28 cellular contexts compared by ENCODE assay signal in the genomic region with DNA sequence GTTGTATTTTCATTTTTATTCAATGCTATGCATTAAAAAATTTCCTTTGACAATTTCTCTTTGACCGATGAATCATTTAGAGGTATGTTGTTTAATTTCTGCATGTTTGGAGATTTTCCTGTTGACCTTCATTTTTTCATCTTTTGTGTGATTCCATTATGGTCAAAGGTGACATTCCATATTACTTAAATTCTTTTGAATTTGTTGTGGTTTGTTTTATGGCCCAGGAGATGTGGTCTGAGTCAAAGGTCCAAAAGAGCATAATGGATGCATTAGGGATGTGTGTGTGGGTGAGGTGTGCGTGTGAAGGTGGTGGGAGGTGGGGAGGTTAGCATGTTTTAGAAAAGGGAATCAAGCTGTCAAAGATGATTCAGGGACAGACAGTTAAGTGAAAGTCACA.
DNase-seq lines count a peak whose midpoint lies in the region; ATAC-seq, FAIRE-seq and TF ChIP-seq lines count a peak whose summit lies in the region.
"Had no signal": no experiment of that assay in that cellular context is flagged by ENCODE, and none has a peak within 500 bp of the region (broad histone marks: within the 10 kb centered on the region; RNA-seq: fewer than 3 reads in every experiment).

No MANE protein-coding gene starts in this region.

- H3K4me3 ChIP-seq in mammary epithelial cell (replicated peaks in 1 of 3; ENCODE audit: insufficient read depth in 1 of 3, low read depth in 2 of 3, low read length in 3 of 3) (no peak overlapping the region), PC-3 (ENCODE audit: low read length) (no peak overlapping the region), endothelial cell of umbilical vein (replicated peaks in 1 of 3; ENCODE audit: insufficient read depth in 1 of 3, low read depth in 1 of 3, low read length in 3 of 3) (no peak overlapping the region), dorsolateral prefrontal cortex (no peak overlapping the region)
- H3K4me3 ChIP-seq: body of pancreas, esophagus muscularis mucosa, spleen, thoracic aorta had no signal

- H3K27ac Mint-ChIP-seq in MCF 10A (ENCODE audit: low read depth, unreplicated experiment) (no peak overlapping the region), Calu3 (ENCODE audit: unreplicated experiment) (no peak overlapping the region)
- H3K27ac Mint-ChIP-seq: activated naive CD4-positive, alpha-beta T cell treated with anti-CD3 and anti-CD28 coated beads, Interleukin-2, amount 50 U/mL, for 24 hours; activated T-helper 1 cell treated with anti-CD3 and anti-CD28 coated beads, Interleukin-12 subunit alpha, Interleukin-12 subunit beta, Interleukin-2, Interleukin-4 antibody, amounts not matched to agents 30 ng/mL and 10 ng/mL and 1 ng/mL, durations not matched to agents 14 hours and 24 hours and 36 hours; effector memory CD8-positive, alpha-beta T cell; T-helper 17 cell had no signal

- dilution Hi-C loops in mammary epithelial cell (cut with HindIII; ENCODE audit: low sequenced_read_pairs) (no loop called here), endothelial cell of umbilical vein (cut with MboI; ENCODE audit: extremely low pct_ligation_motif_present, low sequenced_read_pairs) (no loop called here)

- H3K27me3 ChIP-seq in mammary epithelial cell (ENCODE audit: insufficient read depth, low read length) (no peaks in the 10 kb centered on the region), PC-3 (ENCODE audit: low read length) (no peaks in the 10 kb centered on the region), endothelial cell of umbilical vein (ENCODE audit: control insufficient read depth in 2 of 2, insufficient read depth in 2 of 2, low read length in 2 of 2) (no peaks in the 10 kb centered on the region), dorsolateral prefrontal cortex (peaks cover 0 to 3% (median 0%) of the 10 kb centered on the region in 45 donors)
- H3K27me3 ChIP-seq: body of pancreas, esophagus muscularis mucosa, spleen had no signal

- H3K79me2 ChIP-seq in mammary epithelial cell (ENCODE audit: insufficient read depth, low read length) (no peaks in the 10 kb centered on the region), PC-3 (ENCODE audit: low read length) (no peaks in the 10 kb centered on the region), endothelial cell of umbilical vein (ENCODE audit: control insufficient read depth, insufficient read depth, low read length) (no peaks in the 10 kb centered on the region)

- H3K27me3 Mint-ChIP-seq in MCF 10A (ENCODE audit: insufficient read depth, unreplicated experiment): no peaks in the 10 kb centered on the region
- no peaks in the 10 kb centered on the region for H3K27me3 Mint-ChIP-seq in Calu3 (ENCODE audit: unreplicated experiment)
- H3K27me3 Mint-ChIP-seq: effector memory CD8-positive, alpha-beta T cell; T-helper 17 cell had no signal

- H3K9me3 Mint-ChIP-seq in MCF 10A (ENCODE audit: unreplicated experiment) (no peaks in the 10 kb centered on the region), Calu3 (ENCODE audit: low read depth, unreplicated experiment) (no peaks in the 10 kb centered on the region)
- H3K9me3 Mint-ChIP-seq: activated T-helper 1 cell treated with anti-CD3 and anti-CD28 coated beads, Interleukin-12 subunit alpha, Interleukin-12 subunit beta, Interleukin-2, Interleukin-4 antibody, amounts not matched to agents 30 ng/mL and 10 ng/mL and 1 ng/mL, durations not matched to agents 14 hours and 24 hours and 36 hours had no signal

- H3K4me1 ChIP-seq in mammary epithelial cell (ENCODE audit: insufficient read depth, low read length) (no peaks in the 10 kb centered on the region), PC-3 (ENCODE audit: insufficient read depth, low read length) (peaks cover 17% of the 10 kb centered on the region), endothelial cell of umbilical vein (ENCODE audit: control insufficient read depth, extremely low read depth, insufficient read depth, low read length) (no peaks in the 10 kb centered on the region)
- H3K4me1 ChIP-seq: body of pancreas, esophagus muscularis mucosa, spleen had no signal

- H3K4me1 Mint-ChIP-seq in MCF 10A (ENCODE audit: insufficient read depth, unreplicated experiment) (no peaks in the 10 kb centered on the region), Calu3 (ENCODE audit: low read depth, unreplicated experiment) (peaks cover 9% of the 10 kb centered on the region)
- H3K4me1 Mint-ChIP-seq: activated naive CD4-positive, alpha-beta T cell treated with anti-CD3 and anti-CD28 coated beads, Interleukin-2, amount 50 U/mL, for 24 hours; T-helper 17 cell had no signal

- H3K27ac ChIP-seq in mammary epithelial cell (ENCODE audit: insufficient read depth, low read depth, low read length) (no peak overlapping the region), PC-3 (ENCODE audit: low read length) (peak overlapping the region; percentile 25), endothelial cell of umbilical vein (ENCODE audit: insufficient read depth, low read depth, low read length) (no peak overlapping the region), dorsolateral prefrontal cortex (no peak overlapping the region)
- H3K27ac ChIP-seq: 22Rv1, body of pancreas, esophagus muscularis mucosa, HL-60, spleen, thoracic aorta had no signal

- DNase-seq in mammary epithelial cell (peak; percentile 16), MCF 10A (ENCODE audit: unreplicated experiment) (no peak), PC-3 (peak; percentile 80), endothelial cell of umbilical vein (ENCODE audit: low read depth, low spot score) (peak; percentile 5), Calu3 (no peak), dorsolateral prefrontal cortex (no peak), SKM-1 (lab: John Stamatoyannopoulos, UW; ENCODE audit: unreplicated experiment) (no peak), cerebellar cortex (ENCODE audit: low spot score) (no peak)
- DNase-seq: activated CD4-positive, alpha-beta T cell treated with anti-CD3 and anti-CD28 coated beads for 48 hours; body of pancreas; C1 segment of cervical spinal cord; effector memory CD8-positive, alpha-beta T cell; NCI-H1436 treated with DMSO at 0.1 percent for 48 hours; NCI-H524; NK-92 treated with Interleukin-12 subunit alpha and Interleukin-12 subunit beta, amount 100 ng/mL, for 24 hours; nucleus accumbens; spleen; stimulated activated CD4-positive, alpha-beta T cell treated with anti-CD3 and anti-CD28 coated beads, Interleukin-4, amount 100 ng/mL, for 24 hours; stimulated activated naive CD4-positive, alpha-beta T cell treated with Interleukin-2 at 50 U/mL for 16 hours; T-helper 17 cell had no signal

- no peak for FAIRE-seq in endothelial cell of umbilical vein (lab: Jason Lieb, UNC)
- FAIRE-seq: D721Med had no signal

- CTCF ChIA-PET in mammary epithelial cell (lab: Charles Lee; ENCODE audit: low non-redundant PET) (no interaction called here), MCF 10A (lab: Yijun Ruan, JAX) (interaction anchor here (0.7 kb wide), 1 partner anchor 598 kb away, joined by 3 read pairs; no protein-coding TSS in a partner anchor), PC-3 (lab: Charles Lee) (no interaction called here), endothelial cell of umbilical vein (lab: Charles Lee) (no interaction called here), Calu3 (lab: Charles Lee) (no interaction called here)

- H4K20me1 ChIP-seq in mammary epithelial cell (ENCODE audit: insufficient read depth, low read length) (no peaks in the 10 kb centered on the region), PC-3 (ENCODE audit: low read length) (no peaks in the 10 kb centered on the region), endothelial cell of umbilical vein (replicated peaks; ENCODE audit: control insufficient read depth, extremely low read depth, insufficient read depth, low read length) (no peaks in the 10 kb centered on the region)

- H3K4me3 Mint-ChIP-seq in MCF 10A (ENCODE audit: unreplicated experiment): no peak overlapping the region
- no peak overlapping the region for H3K4me3 Mint-ChIP-seq in Calu3 (ENCODE audit: low read depth, unreplicated experiment)
- H3K4me3 Mint-ChIP-seq: activated naive CD4-positive, alpha-beta T cell treated with anti-CD3 and anti-CD28 coated beads, Interleukin-2, amount 50 U/mL, for 24 hours; activated T-helper 1 cell treated with anti-CD3 and anti-CD28 coated beads, Interleukin-12 subunit alpha, Interleukin-12 subunit beta, Interleukin-2, Interleukin-4 antibody, amounts not matched to agents 30 ng/mL and 10 ng/mL and 1 ng/mL, durations not matched to agents 14 hours and 24 hours and 36 hours; effector memory CD8-positive, alpha-beta T cell; T-helper 17 cell had no signal

- H3K9ac ChIP-seq in mammary epithelial cell (ENCODE audit: insufficient read depth, low read length) (no peak overlapping the region), PC-3 (ENCODE audit: low read length) (no peak overlapping the region), endothelial cell of umbilical vein (replicated peaks; ENCODE audit: extremely low read depth, insufficient read depth, low read length) (no peak overlapping the region)

- intact Hi-C loops in mammary epithelial cell (cut with micrococcal nuclease): no loop called here
- intact Hi-C loops in MCF 10A (cut with micrococcal nuclease): no loop called here
- intact Hi-C loops in PC-3 (cut with micrococcal nuclease): no loop called here
- intact Hi-C loops in endothelial cell of umbilical vein (cut with micrococcal nuclease): no loop called here
- intact Hi-C loops in Calu3 (cut with micrococcal nuclease; ENCODE audit: unreplicated experiment): no loop called here
- intact Hi-C loops in dorsolateral prefrontal cortex (cut with DNase I): no loop called here

- no peaks in the 10 kb centered on the region for H3K36me3 ChIP-seq in mammary epithelial cell (ENCODE audit: insufficient read depth, low read length)
- no peaks in the 10 kb centered on the region; the same call in 1 of the 2 replicates for H3K36me3 ChIP-seq in PC-3 (ENCODE audit: low read depth, low read length)
- H3K36me3 ChIP-seq in endothelial cell of umbilical vein (ENCODE audit: control insufficient read depth in 2 of 2, extremely low read depth in 1 of 2, insufficient read depth in 2 of 2, low read length in 2 of 2): no peaks in the 10 kb centered on the region
- H3K36me3 ChIP-seq: esophagus muscularis mucosa, spleen, thoracic aorta had no signal

- no TSS peak for BruUV-seq in mammary epithelial cell (replicated peaks; lab: Mats Ljungman, UMichigan)
- BruUV-seq in MCF 10A (replicated peaks; lab: Mats Ljungman, UMichigan): no TSS peak
- no TSS peak for BruUV-seq in PC-3 (replicated peaks; lab: Mats Ljungman, UMichigan)
- BruUV-seq in endothelial cell of umbilical vein (replicated peaks; lab: Mats Ljungman, UMichigan): no TSS peak
- BruUV-seq in Calu3 (replicated peaks; lab: Mats Ljungman, UMichigan): no TSS peak

- ATAC-seq in PC-3: peak; percentile 64
- ATAC-seq: body of pancreas; effector memory CD8-positive, alpha-beta T cell; Panc1; T-helper 17 cell had no signal

- WGBS in mammary epithelial cell (ENCODE audit: low coverage, missing lambda C conversion rate): 92% methylated on average over 2 of the region's 2 CpGs

- in situ Hi-C loops in mammary epithelial cell (cut with MboI; ENCODE audit: low sequenced_read_pairs in 2 of 2): no loop called here

- TF ChIP-seq CTCF in mammary epithelial cell (conservative IDR thresholded peaks at IDR 0.05 in 1 of 2, IDR thresholded peaks at IDR 0.05 in 1 of 2; ENCODE audit: extremely low read depth in 1 of 2, insufficient read depth in 1 of 2, low read depth in 1 of 2, low read length in 2 of 2): no peak
- no peak for TF ChIP-seq CTCF in MCF 10A (IDR thresholded peaks at IDR 0.05; ENCODE audit: unreplicated experiment)
- no peak for TF ChIP-seq CTCF in PC-3 (conservative IDR thresholded peaks at IDR 0.05; ENCODE audit: low read depth, low read length)
- TF ChIP-seq CTCF in endothelial cell of umbilical vein (IDR thresholded peaks at IDR 0.05; ENCODE audit: extremely low read depth in 1 of 2, insufficient read depth in 1 of 2, low read depth in 1 of 2, low read length in 2 of 2): no peak
- no peak for TF ChIP-seq CTCF in Calu3 (IDR thresholded peaks at IDR 0.05; ENCODE audit: unreplicated experiment)
- no peak for TF ChIP-seq CTCF in dorsolateral prefrontal cortex (IDR thresholded peaks at IDR 0.05 in 54 of 56, conservative IDR thresholded peaks at IDR 0.05 in 2 of 56; ENCODE audit: low read depth in 1 of 56, partially characterized antibody in 56 of 56)

- H2AFZ ChIP-seq in mammary epithelial cell (ENCODE audit: low read depth, low read length): no peak overlapping the region
- no peak overlapping the region for H2AFZ ChIP-seq in PC-3 (ENCODE audit: low read length)
- H2AFZ ChIP-seq in endothelial cell of umbilical vein (ENCODE audit: low read depth, low read length): no peak overlapping the region

- peaks cover 5% of the 10 kb centered on the region for H3K9me3 ChIP-seq in mammary epithelial cell (replicated peaks; ENCODE audit: insufficient read depth, low read length)
- peaks cover 6% of the 10 kb centered on the region; the same call in 1 of the 2 replicates for H3K9me3 ChIP-seq in PC-3 (ENCODE audit: low read length)
- H3K9me3 ChIP-seq in endothelial cell of umbilical vein (replicated peaks; ENCODE audit: control insufficient read depth, insufficient read depth, low read length): no peaks in the 10 kb centered on the region
- H3K9me3 ChIP-seq: body of pancreas, esophagus muscularis mucosa, thoracic aorta had no signal

- no peaks in the 10 kb centered on the region for H3K9me2 ChIP-seq in PC-3 (replicated peaks; ENCODE audit: low read length)

- no peak overlapping the region for H3K4me2 ChIP-seq in mammary epithelial cell (ENCODE audit: insufficient read depth, low read depth, low read length)
- H3K4me2 ChIP-seq in PC-3 (ENCODE audit: low read length): peak overlapping the region; percentile 53; the same call in 1 of the 2 replicates
- H3K4me2 ChIP-seq in endothelial cell of umbilical vein (ENCODE audit: insufficient read depth, low read length): no peak overlapping the region

- POLR2A ChIA-PET in MCF 10A (lab: Yijun Ruan, JAX) (no interaction called here), PC-3 (lab: Charles Lee; ENCODE audit: unreplicated experiment) (no interaction called here), endothelial cell of umbilical vein (lab: Charles Lee) (no interaction called here)

- H3F3A ChIP-seq in PC-3 (ENCODE audit: low read length, unreplicated experiment): no peaks in the 10 kb centered on the region

- TF ChIP-seq POLR2A in endothelial cell of umbilical vein (IDR thresholded peaks at IDR 0.05; ENCODE audit: low read depth, low read length): no peak

- H3K36me3 Mint-ChIP-seq in MCF 10A (ENCODE audit: insufficient read depth, unreplicated experiment) (no peaks in the 10 kb centered on the region), Calu3 (ENCODE audit: insufficient read depth, unreplicated experiment) (no peaks in the 10 kb centered on the region)
- H3K36me3 Mint-ChIP-seq: activated naive CD4-positive, alpha-beta T cell treated with anti-CD3 and anti-CD28 coated beads, Interleukin-2, amount 50 U/mL, for 24 hours had no signal

- H3K9me1 ChIP-seq in endothelial cell of umbilical vein (replicated peaks; ENCODE audit: control insufficient read depth, extremely low read depth, insufficient read depth, low read length): no peaks in the 10 kb centered on the region

Comparison
In these comparisons a context has a peak if more than half of its experiments do, and no peak if none do; other contexts are left out.
1. DNase-seq: peak in mammary epithelial cell (single experiment), PC-3 (single experiment) and endothelial cell of umbilical vein (single experiment); none in MCF 10A (single experiment), Calu3 (single experiment), dorsolateral prefrontal cortex (0 of 10), SKM-1 (single experiment) and cerebellar cortex (single experiment).